In the genomic region with DNA sequence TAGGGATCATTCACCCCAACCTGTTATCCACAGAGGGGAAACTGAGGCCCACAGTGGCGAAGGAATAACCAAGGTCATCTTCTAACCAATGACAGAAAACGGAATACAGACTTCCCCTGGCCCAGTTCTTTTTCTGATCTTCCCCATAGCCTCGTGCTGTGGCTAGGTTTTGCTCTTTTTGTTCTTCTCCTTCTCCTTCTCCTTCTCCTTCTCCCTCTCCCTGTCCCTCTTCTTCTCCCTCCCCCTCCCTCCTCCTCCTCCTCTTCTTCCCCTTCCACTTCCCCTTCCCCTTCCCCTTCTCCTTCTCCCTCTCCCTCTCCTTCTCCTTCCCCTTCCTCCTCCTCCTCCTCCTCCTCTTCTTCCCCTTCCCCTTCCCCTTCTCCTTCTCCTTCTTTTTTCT, we compare ENCODE assay signal across 8 cellular contexts. TPM values are rescaled to one million over a fixed set of nuclear protein-coding genes. Genes with fewer than 3 reads are reported as not detected.
"Had no signal": no experiment of that assay in that cellular context is flagged by ENCODE, and none has a peak within 500 bp of the region (broad histone marks: within the 10 kb centered on the region; RNA-seq: fewer than 3 reads in every experiment).

No MANE protein-coding gene starts in this region.

- FAIRE-seq: G401.6, GM12878, GM12891, GM12892, GM18507, GM19239 had no signal

- H3K4me3 ChIP-seq: GM12878 had no signal

- DNase-seq: GDM1, GF-D8 had no signal

- ATAC-seq: GM12878 had no signal

RNA-seq across cellular contexts. Expression of gene TWIST2, which starts 12.9 kb away (rescaled TPM):
- total RNA-seq: GM12878 had no signal
- polyA plus RNA-seq: GM12878 had no signal
